ENCODE assay signal across 10 cellular contexts in genomic region chr5:138755084-138755748, GRCh38. TPM values are rescaled to one million over a fixed set of nuclear protein-coding genes. Genes with fewer than 3 reads are reported as not detected.
DNase-seq lines count a peak whose midpoint lies in the region; ATAC-seq and TF ChIP-seq lines count a peak whose summit lies in the region.
"Had no signal": no experiment of that assay in that cellular context is flagged by ENCODE, and none has a peak within 500 bp of the region (broad histone marks: within the 10 kb centered on the region; RNA-seq: fewer than 3 reads in every experiment).

No MANE protein-coding gene starts in this region.

- TF ChIP-seq CTCF in AG10803 (conservative IDR thresholded peaks at IDR 0.05; ENCODE audit: low read length): no peak
- TF ChIP-seq CTCF in GM20000 (IDR thresholded peaks at IDR 0.05; ENCODE audit: extremely low read depth, missing control alignments): no peak
- no peak for TF ChIP-seq CTCF in adrenal gland (IDR thresholded peaks at IDR 0.05)

- intact Hi-C loops in adrenal gland (cut with DNase I): no loop called here

- peak overlapping the region in 3 of 5 donors; percentile 98 to 99 (median 98) for H3K27ac ChIP-seq in adrenal gland

- H3K9me3 ChIP-seq in adrenal gland (replicated peaks in 1 of 3) (no peaks in the 10 kb centered on the region), mucosa of stomach (ENCODE audit: control insufficient read depth, low read length) (no peaks in the 10 kb centered on the region)

- H3K27me3 ChIP-seq in adrenal gland (no peaks in the 10 kb centered on the region), mucosa of stomach (ENCODE audit: control insufficient read depth, insufficient read depth, low read length) (no peaks in the 10 kb centered on the region)

- H3K9ac ChIP-seq in mucosa of stomach (ENCODE audit: low read length): peak overlapping the region; percentile 98

- H3K4me3 ChIP-seq in AG10803 (ENCODE audit: low read length): peak overlapping the region; percentile 88
- peak overlapping the region in 2 of 4 donors; percentile 60 to 65 for H3K4me3 ChIP-seq in adrenal gland
- peak overlapping the region; percentile 82 for H3K4me3 ChIP-seq in mucosa of stomach (ENCODE audit: low read length)

- DNase-seq in AG10803 (ENCODE audit: low read depth) (no peak), GM20000 (ENCODE audit: low spot score) (peak; percentile 82), adrenal gland (no peak), cerebellum (ENCODE audit: low spot score) (no peak), glomerular visceral epithelial cell (ENCODE audit: extremely low spot score) (no peak)
- DNase-seq in activated CD8-positive, alpha-beta memory T cell treated with anti-CD3 and anti-CD28 coated beads, Interleukin-2, amount 50 U/mL, for 48 hours: no peak
- DNase-seq: amniotic stem cell, NCI-H1105 had no signal

- no peak for TF ChIP-seq POLR2A in adrenal gland (IDR thresholded peaks at IDR 0.05)

- H3K4me1 ChIP-seq in adrenal gland (replicated peaks in 1 of 2) (peaks cover 17 to 34% of the 10 kb centered on the region in 2 donors), mucosa of stomach (ENCODE audit: control insufficient read depth, insufficient read depth, low read length) (peaks cover 28% of the 10 kb centered on the region)

- peaks cover 0 to 9% of the 10 kb centered on the region in 2 donors for H3K36me3 ChIP-seq in adrenal gland (replicated peaks in 1 of 2)
- H3K36me3 ChIP-seq in mucosa of stomach (ENCODE audit: control insufficient read depth, insufficient read depth, low read length): no peaks in the 10 kb centered on the region

- no peak for ATAC-seq in GM21526 (IDR thresholded peaks at IDR 0.05; ENCODE audit: low FRiP score, unreplicated experiment)

- WGBS in adrenal gland, 4 donors: 89 to 94% (median 92%) methylated on average over 5 of the region's 5 CpGs

RNA-seq across cellular contexts. Expression of gene CTNNA1, which starts 2.0 kb away (rescaled TPM):
- total RNA-seq in adrenal gland: 100 to 1,000 TPM; 297 to 521 (median 347) TPM
- polyA plus RNA-seq in adrenal gland: 100 to 1,000 TPM; 111 to 371 (median 133) TPM
- total RNA-seq in cerebellum: 162 TPM
